Comparison of ENCODE assay signal across 31 cellular contexts in the genomic region with DNA sequence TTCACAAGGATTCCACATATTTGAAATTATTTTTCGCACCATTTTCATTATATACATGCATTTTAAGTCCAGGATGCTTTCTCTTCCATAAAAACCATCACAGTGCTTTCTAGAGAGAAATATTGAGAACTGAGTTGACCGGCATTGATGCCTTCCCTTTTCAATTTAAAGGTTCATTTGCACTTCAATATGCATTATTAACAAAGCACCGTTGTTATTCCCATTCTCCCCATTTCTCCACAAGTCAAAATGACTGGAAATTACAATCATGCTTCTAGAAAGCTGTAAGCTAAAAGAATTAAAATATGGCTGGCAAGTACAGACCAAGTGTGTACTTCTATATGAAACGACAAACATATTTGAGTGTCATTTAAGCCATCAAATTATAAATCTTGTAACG.
"Had no signal": no experiment of that assay in that cellular context is flagged by ENCODE, and none has a peak within 500 bp of the region (broad histone marks: within the 10 kb centered on the region; RNA-seq: fewer than 3 reads in every experiment).

No MANE protein-coding gene starts in this region.

- DNase-seq: Karpas-422, MM.1S, MV-4-11, NCI-H1092, NCI-H1105, NCI-H1417, NCI-H1436, NCI-H1694, NCI-H187, NCI-H1930, NCI-H2029 treated with DMSO at 0.1 percent for 48 hours, NCI-H2081 treated with DMSO at 0.1 percent for 48 hours, NCI-H2107, NCI-H2171, NCI-H226, NCI-H446 treated with DMSO at 0.1 percent for 48 hours, NCI-H510A, NCI-H524, NCI-H526, NCI-H748 treated with DMSO at 0.1 percent for 48 hours, NCI-H82, PC-9, SHP77, SIG-M5, SJCRH30, T-cell had no signal

- ATAC-seq: Panc1, Right ventricle myocardium inferior, SK-N-SH treated with all-trans-retinoic acid at 6 μM for 48 hours, T-cell had no signal

- H3K36me3 ChIP-seq: SJCRH30 had no signal

- H3K9me3 ChIP-seq: SJCRH30 had no signal

- H3K36me3 Mint-ChIP-seq: T-cell had no signal

- H3K27me3 ChIP-seq: SJCRH30 had no signal

- H3K4me1 Mint-ChIP-seq: T-cell had no signal

- H3K27ac Mint-ChIP-seq: T-cell had no signal

- H3K27ac ChIP-seq: PC-9, RWPE1, SJCRH30, SK-N-MC had no signal

- H3K4me3 ChIP-seq: PC-9, SJCRH30, SK-N-MC had no signal

- H3K4me3 Mint-ChIP-seq: T-cell had no signal

- H3K4me2 ChIP-seq: PC-9 had no signal

- H2AFZ ChIP-seq: PC-9 had no signal
